37 cellular contexts compared by ENCODE assay signal in the genomic region with DNA sequence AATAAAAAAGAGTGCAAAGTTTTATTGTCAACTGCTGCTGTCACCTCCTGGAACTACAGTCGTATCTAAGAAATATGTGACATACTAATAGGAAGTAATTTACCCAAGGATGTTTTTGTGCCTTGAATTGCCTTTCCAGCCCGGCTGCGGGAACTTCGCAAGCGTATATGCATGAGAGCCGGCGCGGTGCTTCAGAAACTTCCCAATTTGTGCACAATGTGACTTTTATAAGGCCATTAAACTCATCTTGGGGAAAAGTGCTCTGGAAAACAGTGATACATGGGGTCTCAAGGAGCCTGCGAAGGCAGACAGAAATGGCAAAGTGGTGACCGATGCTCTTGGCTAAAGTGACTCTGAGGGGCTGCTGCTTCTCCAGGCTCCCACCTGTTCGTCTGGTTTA. TPM values are rescaled to one million over a fixed set of nuclear protein-coding genes. Genes with fewer than 3 reads are reported as not detected.
"Had no signal": no experiment of that assay in that cellular context is flagged by ENCODE, and none has a peak within 500 bp of the region (broad histone marks: within the 10 kb centered on the region; RNA-seq: fewer than 3 reads in every experiment).

No MANE protein-coding gene starts in this region.

- H3K9me3 ChIP-seq: adrenal gland, ascending aorta, body of pancreas had no signal

- H3K9me3 Mint-ChIP-seq: activated naive CD4-positive, alpha-beta T cell treated with anti-CD3 and anti-CD28 coated beads for 36 hours; activated T-helper 1 cell treated with anti-CD3 and anti-CD28 coated beads, Interleukin-12 subunit alpha, Interleukin-12 subunit beta, Interleukin-2, Interleukin-4 antibody, amounts not matched to agents 30 ng/mL and 10 ng/mL and 1 ng/mL, durations not matched to agents 14 hours and 24 hours and 36 hours; activated T-helper 2 cell treated with anti-CD3 and anti-CD28 coated beads, Interferon-gamma antibody, Interleukin-2, Interleukin-4, amounts not matched to agents 10 μg/mL and 5 μg/mL and 100 μg/mL, durations not matched to agents 14 hours and 24 hours and 36 hours had no signal

- H3K4me3 Mint-ChIP-seq: activated naive CD4-positive, alpha-beta T cell treated with anti-CD3 and anti-CD28 coated beads for 36 hours; activated naive CD4-positive, alpha-beta T cell treated with anti-CD3 and anti-CD28 coated beads, Interleukin-2, amount 10 ng/mL, durations not matched to agents 7 days and 5 days; activated naive CD4-positive, alpha-beta T cell treated with anti-CD3 and anti-CD28 coated beads, Interleukin-2, amount 50 U/mL, for 24 hours; activated naive CD8-positive, alpha-beta T cell; activated naive CD8-positive, alpha-beta T cell treated with anti-CD3 and anti-CD28 coated beads for 36 hours; activated naive CD8-positive, alpha-beta T cell treated with anti-CD3 and anti-CD28 coated beads, Interleukin-2, amount 10 ng/mL, durations not matched to agents 7 days and 5 days; activated naive CD8-positive, alpha-beta T cell treated with anti-CD3 and anti-CD28 coated beads, Interleukin-2, amount 50 U/mL, for 24 hours; activated T-cell treated with anti-CD3 and anti-CD28 coated beads, Interleukin-2, amount 50 U/mL, for 24 hours; activated T-cell treated with anti-CD3 and anti-CD28 coated beads, Interleukin-2, amount 50 U/mL, for 4 hours; activated T-cell treated with anti-CD3 and anti-CD28 coated beads, Interleukin-2, amount 50 U/mL, for 72 hours; activated T-helper 1 cell treated with anti-CD3 and anti-CD28 coated beads, Interleukin-12 subunit alpha, Interleukin-12 subunit beta, Interleukin-2, Interleukin-4 antibody, amounts not matched to agents 30 ng/mL and 10 ng/mL and 1 ng/mL, durations not matched to agents 14 hours and 24 hours and 36 hours; activated T-helper 17 cell treated with anti-CD3 and anti-CD28 coated beads, Interleukin-2, amount 50 U/mL, for 72 hours; brain; central memory CD8-positive, alpha-beta T cell had no signal

- H3K4me1 ChIP-seq: adrenal gland, ascending aorta, body of pancreas, breast epithelium had no signal

- H3K27me3 Mint-ChIP-seq: activated naive CD4-positive, alpha-beta T cell treated with anti-CD3 and anti-CD28 coated beads, Interleukin-2, amount 10 ng/mL, durations not matched to agents 7 days and 5 days; activated naive CD8-positive, alpha-beta T cell treated with anti-CD3 and anti-CD28 coated beads for 36 hours; activated naive CD8-positive, alpha-beta T cell treated with anti-CD3 and anti-CD28 coated beads, Interleukin-2, amount 10 ng/mL, durations not matched to agents 7 days and 5 days; activated T-cell treated with anti-CD3 and anti-CD28 coated beads, Interleukin-2, amount 50 U/mL, for 24 hours; activated T-helper 17 cell treated with anti-CD3 and anti-CD28 coated beads, Interleukin-2, amount 50 U/mL, for 72 hours; central memory CD8-positive, alpha-beta T cell had no signal

- H3K36me3 Mint-ChIP-seq: activated naive CD4-positive, alpha-beta T cell treated with anti-CD3 and anti-CD28 coated beads, Interleukin-2, amount 10 ng/mL, durations not matched to agents 7 days and 5 days; activated naive CD4-positive, alpha-beta T cell treated with anti-CD3 and anti-CD28 coated beads, Interleukin-2, amount 50 U/mL, for 24 hours; activated naive CD8-positive, alpha-beta T cell; activated naive CD8-positive, alpha-beta T cell treated with anti-CD3 and anti-CD28 coated beads for 36 hours; activated naive CD8-positive, alpha-beta T cell treated with anti-CD3 and anti-CD28 coated beads, Interleukin-2, amount 10 ng/mL, durations not matched to agents 7 days and 5 days; brain had no signal

- ATAC-seq: activated naive CD4-positive, alpha-beta T cell treated with anti-CD3 and anti-CD28 coated beads, Interleukin-2, amount 50 U/mL, for 72 hours; activated naive CD8-positive, alpha-beta T cell treated with anti-CD3 and anti-CD28 coated beads, Interleukin-2, amount 50 U/mL, for 24 hours; activated T-cell treated with anti-CD3 and anti-CD28 coated beads, Interleukin-2, amount 50 U/mL, for 4 hours; activated T-cell treated with anti-CD3 and anti-CD28 coated beads, Interleukin-2, amount 50 U/mL, for 72 hours; activated T-helper 17 cell treated with anti-CD3 and anti-CD28 coated beads, Interleukin-2, amount 50 U/mL, for 72 hours; body of pancreas had no signal

- DNase-seq: activated effector memory CD4-positive, alpha-beta T cell treated with anti-CD3 and anti-CD28 coated beads, Interleukin-2, amount 50 U/mL, for 16 hours; activated effector memory CD4-positive, alpha-beta T cell treated with Interleukin-2 at 50 U/mL for 16 hours; activated gamma-delta T cell; activated gamma-delta T cell treated with Interleukin-2 at 50 U/mL for 16 hours; activated naive CD4-positive, alpha-beta T cell; activated naive CD4-positive, alpha-beta T cell treated with anti-CD3 and anti-CD28 coated beads for 36 hours; activated naive CD4-positive, alpha-beta T cell treated with anti-CD3 and anti-CD28 coated beads, Interleukin-2, amount 10 ng/mL, durations not matched to agents 7 days and 5 days; activated naive CD4-positive, alpha-beta T cell treated with anti-CD3 and anti-CD28 coated beads, Interleukin-2, amount 50 U/mL, for 16 hours; activated naive CD4-positive, alpha-beta T cell treated with Interleukin-2 at 50 U/mL for 16 hours; activated naive CD8-positive, alpha-beta T cell treated with anti-CD3 and anti-CD28 coated beads for 36 hours; activated naive CD8-positive, alpha-beta T cell treated with anti-CD3 and anti-CD28 coated beads, Interleukin-2, amount 10 ng/mL, durations not matched to agents 7 days and 5 days; activated naive CD8-positive, alpha-beta T cell treated with anti-CD3 and anti-CD28 coated beads, Interleukin-2, amount 50 U/mL, for 24 hours; activated T-cell treated with anti-CD3 and anti-CD28 coated beads for 4 hours; activated T-cell treated with anti-CD3 and anti-CD28 coated beads, Interleukin-2, amount 50 U/mL, for 1 hour; activated T-cell treated with anti-CD3 and anti-CD28 coated beads, Interleukin-2, amount 50 U/mL, for 24 hours; activated T-cell treated with anti-CD3 and anti-CD28 coated beads, Interleukin-2, amount 50 U/mL, for 4 hours; activated T-cell treated with anti-CD3 and anti-CD28 coated beads, Interleukin-2, amount 50 U/mL, for 48 hours; activated T-cell treated with anti-CD3 and anti-CD28 coated beads, Interleukin-2, amount 50 U/mL, for 72 hours; adrenal gland; amniotic stem cell; aorta; body of pancreas; brain microvascular endothelial cell; central memory CD4-positive, alpha-beta T cell; cerebellar nuclear complex had no signal

- H3K27ac Mint-ChIP-seq: activated naive CD4-positive, alpha-beta T cell treated with anti-CD3 and anti-CD28 coated beads for 36 hours; activated naive CD4-positive, alpha-beta T cell treated with anti-CD3 and anti-CD28 coated beads, Interleukin-2, amount 10 ng/mL, durations not matched to agents 7 days and 5 days; activated naive CD4-positive, alpha-beta T cell treated with anti-CD3 and anti-CD28 coated beads, Interleukin-2, amount 50 U/mL, for 24 hours; activated naive CD4-positive, alpha-beta T cell treated with anti-CD3 and anti-CD28 coated beads, Interleukin-2, amount 50 U/mL, for 72 hours; activated naive CD8-positive, alpha-beta T cell; activated naive CD8-positive, alpha-beta T cell treated with anti-CD3 and anti-CD28 coated beads for 36 hours; activated naive CD8-positive, alpha-beta T cell treated with anti-CD3 and anti-CD28 coated beads, Interleukin-2, amount 10 ng/mL, durations not matched to agents 7 days and 5 days; activated naive CD8-positive, alpha-beta T cell treated with anti-CD3 and anti-CD28 coated beads, Interleukin-2, amount 50 U/mL, for 24 hours; activated T-cell treated with anti-CD3 and anti-CD28 coated beads, Interleukin-2, amount 50 U/mL, for 24 hours; activated T-cell treated with anti-CD3 and anti-CD28 coated beads, Interleukin-2, amount 50 U/mL, for 72 hours; activated T-helper 1 cell treated with anti-CD3 and anti-CD28 coated beads, Interleukin-12 subunit alpha, Interleukin-12 subunit beta, Interleukin-2, Interleukin-4 antibody, amounts not matched to agents 30 ng/mL and 10 ng/mL and 1 ng/mL, durations not matched to agents 14 hours and 24 hours and 36 hours; activated T-helper 17 cell treated with anti-CD3 and anti-CD28 coated beads, Interleukin-2, amount 50 U/mL, for 72 hours; activated T-helper 2 cell treated with anti-CD3 and anti-CD28 coated beads, Interferon-gamma antibody, Interleukin-2, Interleukin-4, amounts not matched to agents 10 μg/mL and 5 μg/mL and 100 μg/mL, durations not matched to agents 14 hours and 24 hours and 36 hours; brain had no signal

- H3K27ac ChIP-seq: adrenal gland, ascending aorta, body of pancreas, brain microvascular endothelial cell, breast epithelium, cardiac muscle cell had no signal

- H3K4me3 ChIP-seq: adrenal gland, ascending aorta, body of pancreas, breast epithelium, cardiac muscle cell had no signal

- H3K27me3 ChIP-seq: adrenal gland, ascending aorta, body of pancreas, brain microvascular endothelial cell had no signal

- H3K36me3 ChIP-seq: adrenal gland, ascending aorta, brain microvascular endothelial cell, breast epithelium, cardiac muscle cell had no signal

- H3K4me1 Mint-ChIP-seq: activated naive CD4-positive, alpha-beta T cell treated with anti-CD3 and anti-CD28 coated beads, Interleukin-2, amount 10 ng/mL, durations not matched to agents 7 days and 5 days; activated naive CD4-positive, alpha-beta T cell treated with anti-CD3 and anti-CD28 coated beads, Interleukin-2, amount 50 U/mL, for 24 hours; activated naive CD8-positive, alpha-beta T cell treated with anti-CD3 and anti-CD28 coated beads for 36 hours; activated naive CD8-positive, alpha-beta T cell treated with anti-CD3 and anti-CD28 coated beads, Interleukin-2, amount 10 ng/mL, durations not matched to agents 7 days and 5 days; activated naive CD8-positive, alpha-beta T cell treated with anti-CD3 and anti-CD28 coated beads, Interleukin-2, amount 50 U/mL, for 24 hours; activated T-helper 17 cell treated with anti-CD3 and anti-CD28 coated beads, Interleukin-2, amount 50 U/mL, for 72 hours; central memory CD8-positive, alpha-beta T cell had no signal

RNA-seq across cellular contexts. Expression of a gene that starts 41.7 kb away (rescaled TPM):
- total RNA-seq: activated naive CD4-positive, alpha-beta T cell treated with anti-CD3 and anti-CD28 coated beads for 36 hours; activated naive CD4-positive, alpha-beta T cell treated with anti-CD3 and anti-CD28 coated beads, Interleukin-2, amount 50 U/mL, for 72 hours; activated naive CD8-positive, alpha-beta T cell treated with anti-CD3 and anti-CD28 coated beads for 36 hours; activated naive CD8-positive, alpha-beta T cell treated with anti-CD3 and anti-CD28 coated beads, Interleukin-2, amount 10 ng/mL, durations not matched to agents 7 days and 5 days; activated T-cell treated with anti-CD3 and anti-CD28 coated beads, Interleukin-2, amount 50 U/mL, for 4 hours; activated T-cell treated with anti-CD3 and anti-CD28 coated beads, Interleukin-2, amount 50 U/mL, for 72 hours; activated T-helper 1 cell treated with anti-CD3 and anti-CD28 coated beads, Interleukin-12 subunit alpha, Interleukin-12 subunit beta, Interleukin-2, Interleukin-4 antibody, amounts not matched to agents 30 ng/mL and 10 ng/mL and 1 ng/mL, durations not matched to agents 14 hours and 24 hours and 36 hours; activated T-helper 17 cell treated with anti-CD3 and anti-CD28 coated beads, Interleukin-2, amount 50 U/mL, for 72 hours; activated T-helper 2 cell treated with anti-CD3 and anti-CD28 coated beads, Interferon-gamma antibody, Interleukin-2, Interleukin-4, amounts not matched to agents 10 μg/mL and 5 μg/mL and 100 μg/mL, durations not matched to agents 14 hours and 24 hours and 36 hours; aorta; ascending aorta; bronchial epithelial cell had no signal
